ENCODE assay signal across 1 cellular context in genomic region chr10:116451956-116452720, GRCh38.
TF ChIP-seq lines count a peak whose summit lies in the region.

No MANE protein-coding gene starts in this region.

TF ChIP-seq in WTC11, 78 proteins besides CTCF, POLR2A, EP300 and RAD21 (continued from another document):
- 0 out of 2 replicates have a peak, but pooled peaks have one; percentile 23 for TF ChIP-seq SP1 (CRISPR knock-in tag; conservative IDR thresholded peaks at IDR 0.05)
- TF ChIP-seq GRHL2 (CRISPR knock-in tag; IDR thresholded peaks at IDR 0.05; ENCODE audit: insufficient replicate concordance, severe bottlenecking), result no peak
